ENCODE assay signal across 8 cellular contexts in the genomic region with DNA sequence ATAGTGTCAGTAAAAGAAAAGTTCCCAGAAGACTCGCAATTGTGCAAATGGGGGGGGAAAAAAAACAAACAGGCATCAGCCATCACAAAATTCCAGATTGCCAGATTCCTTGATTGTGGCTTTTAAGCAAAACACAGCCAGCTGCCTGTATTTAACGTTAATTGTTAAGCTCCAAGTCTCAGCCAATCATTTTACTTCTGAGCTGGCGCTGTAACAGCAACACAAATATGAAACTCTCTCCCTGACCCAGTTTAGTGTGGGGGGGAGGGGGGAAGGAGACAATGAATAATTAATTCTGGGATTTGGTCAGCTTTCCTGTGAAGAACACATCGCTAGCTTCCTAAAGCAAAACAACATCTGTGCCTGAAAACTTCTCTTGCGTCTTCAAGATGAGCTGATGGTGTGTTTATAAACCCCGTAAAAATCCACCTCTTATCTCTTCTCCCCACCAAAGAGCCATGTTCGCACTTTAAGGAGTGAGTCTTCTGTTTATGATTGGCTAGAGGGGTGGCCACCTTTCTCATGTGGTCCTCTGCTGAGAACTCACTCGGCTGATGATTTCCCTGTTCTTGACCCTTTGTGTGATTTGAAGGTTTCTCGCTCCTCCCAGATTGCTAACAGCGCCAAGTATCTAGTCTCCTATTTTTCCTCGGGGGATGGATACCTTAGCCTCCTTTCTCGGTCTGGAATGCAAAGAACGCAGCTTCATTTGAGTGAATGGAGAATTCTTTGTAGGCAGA.
DNase-seq lines count a peak whose midpoint lies in the region; ATAC-seq and TF ChIP-seq lines count a peak whose summit lies in the region.

No MANE protein-coding gene starts in this region.

- TF ChIP-seq CTCF in dorsolateral prefrontal cortex (IDR thresholded peaks at IDR 0.05 in 54 of 56, conservative IDR thresholded peaks at IDR 0.05 in 2 of 56; ENCODE audit: low read depth in 1 of 56, partially characterized antibody in 56 of 56), result no peak

- DNase-seq in AG08395 (ENCODE audit: low spot score) (peak; percentile 6), NCI-H1048 (lab: John Stamatoyannopoulos, UW) (peak; percentile 76), dorsolateral prefrontal cortex (no peak), middle frontal gyrus (ENCODE audit: extremely low spot score, low spot score) (peak; percentile 11), SW480 (ENCODE audit: low spot score) (no peak), NCI-H526 treated with DMSO at 0.1 percent for 48 hours (lab: John Stamatoyannopoulos, UW) (no peak)
- DNase-seq in stimulated activated CD4-positive, alpha-beta T cell treated with anti-CD3 and anti-CD28 coated beads, Interleukin-15, amount 100 ng/mL, for 24 hours, result no peak

- H3K27me3 ChIP-seq in dorsolateral prefrontal cortex, result peaks cover 0 to 3% (median 0%) of the 10 kb centered on the region in 45 donors

- intact Hi-C loops in dorsolateral prefrontal cortex (cut with DNase I), result loop anchor here (2.0 to 10.0 kb wide), 4 partner anchors 325 to 923 kb away; no protein-coding TSS in a partner anchor

- ATAC-seq in GM21526 (IDR thresholded peaks at IDR 0.05; ENCODE audit: low FRiP score, unreplicated experiment), result no peak

- H3K4me3 ChIP-seq in dorsolateral prefrontal cortex, result peak overlapping the region; percentile 18 to 68 (median 49)

- H3K27ac ChIP-seq in dorsolateral prefrontal cortex, result peak overlapping the region in 35 of 59 donors; percentile 0 to 77 (median 40)

Comparison
In these comparisons a context has a peak if more than half of its experiments do, and no peak if none do; other contexts are left out.
1. DNase-seq: peak in AG08395 (single experiment), NCI-H1048 (single experiment) and middle frontal gyrus (single experiment); none in dorsolateral prefrontal cortex (0 of 10), SW480 (single experiment), stimulated activated CD4-positive, alpha-beta T cell treated with anti-CD3 and anti-CD28 coated beads, Interleukin-15, amount 100 ng/mL, for 24 hours (single experiment) and NCI-H526 treated with DMSO at 0.1 percent for 48 hours (single experiment).